1 cellular context compared by ENCODE assay signal in the genomic region with DNA sequence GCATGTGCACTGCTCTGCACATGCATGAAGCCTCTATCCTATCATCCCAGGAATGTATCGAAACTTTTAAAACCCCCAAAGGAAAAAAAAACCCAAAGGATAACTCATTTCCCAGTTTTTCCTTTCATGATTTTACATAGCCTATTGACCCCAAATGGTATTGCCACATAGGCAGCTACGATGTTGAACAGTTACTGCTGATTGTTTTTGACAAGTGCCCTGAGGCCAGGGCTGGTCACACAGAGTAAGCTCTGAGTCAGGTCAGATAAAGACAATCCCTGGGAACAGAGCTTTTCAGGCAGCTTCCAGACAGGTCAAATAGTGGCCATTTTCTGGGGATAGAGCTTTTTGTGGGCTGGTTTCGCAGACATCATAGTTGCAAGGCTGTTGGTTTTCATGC.
TF ChIP-seq lines count a peak whose summit lies in the region.

No MANE protein-coding gene starts in this region.

TF ChIP-seq in GM23338, 12 proteins besides CTCF, POLR2A, EP300 and RAD21 (continued from another document):
- no peak for TF ChIP-seq NANOG (IDR thresholded peaks at IDR 0.05; ENCODE audit: borderline replicate concordance)
- TF ChIP-seq STAT1 (IDR thresholded peaks at IDR 0.05; ENCODE audit: unreplicated experiment) = no peak
